Comparison of ENCODE assay signal across 8 cellular contexts in the genomic region with DNA sequence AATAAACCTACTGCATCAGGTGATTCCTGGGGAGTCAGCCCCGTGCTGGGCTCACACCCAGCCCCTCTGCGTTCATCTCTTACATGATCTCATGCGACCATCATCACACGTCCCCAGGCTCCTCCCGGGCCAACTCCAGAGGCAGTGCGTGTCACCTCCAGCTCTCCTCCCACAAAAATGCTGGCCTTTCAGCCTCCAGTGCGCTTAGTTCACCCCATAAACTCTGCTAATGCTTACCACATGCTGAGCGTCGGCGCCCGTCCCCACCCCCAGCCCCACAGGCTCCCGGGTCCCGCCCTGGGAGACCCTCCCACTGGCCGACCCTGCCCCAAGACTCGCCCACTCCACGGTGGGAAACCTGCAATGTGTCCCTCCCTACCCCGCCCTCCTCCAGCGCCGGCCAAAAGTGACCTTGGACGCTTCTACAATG. TPM values are rescaled to one million over a fixed set of nuclear protein-coding genes. Genes with fewer than 3 reads are reported as not detected.
DNase-seq lines count a peak whose midpoint lies in the region; ATAC-seq and TF ChIP-seq lines count a peak whose summit lies in the region.

No MANE protein-coding gene starts in this region.

- no peaks in the 10 kb centered on the region for H4K20me1 ChIP-seq in SK-N-SH (ENCODE audit: insufficient read depth)

- H3K9me3 ChIP-seq in SK-N-SH (no peaks in the 10 kb centered on the region), skeletal muscle tissue (ENCODE audit: control insufficient read depth in 3 of 3, low read length in 3 of 3) (no peaks in the 10 kb centered on the region), BE2C (no peaks in the 10 kb centered on the region)

- peak overlapping the region; percentile 95 for H3K4me2 ChIP-seq in SK-N-SH

- no peaks in the 10 kb centered on the region for H3K9me2 ChIP-seq in SK-N-SH

- peak overlapping the region; percentile 65; the same call in 1 of the 2 replicates for H2AFZ ChIP-seq in SK-N-SH (ENCODE audit: low read depth)

- H3K4me3 ChIP-seq in SK-N-SH (ENCODE audit: low read depth in 2 of 2, low read length in 1 of 2) (peak overlapping the region; percentile 62 to 63), skeletal muscle tissue (ENCODE audit: low read length in 3 of 3) (peak overlapping the region; percentile 56 to 60 (median 60)), BE2C (ENCODE audit: low read depth, low read length) (no peak overlapping the region)

- H3K27ac ChIP-seq in SK-N-SH (ENCODE audit: low read depth in 2 of 2, low read length in 1 of 2) = no peak overlapping the region
- H3K27ac ChIP-seq in skeletal muscle tissue (ENCODE audit: low read depth, low read length) = no peak overlapping the region

- POLR2A ChIA-PET in SK-N-SH (lab: Yijun Ruan, JAX) = interaction anchor here (0.6 to 1.9 kb wide), 2 partner anchors 56 to 371 kb away, joined by 3 to 4 read pairs; no protein-coding TSS in a partner anchor

- peaks cover 0 to 15% of the 10 kb centered on the region in 2 experiments; a peak in 2 of 4 replicates for H3K4me1 ChIP-seq in SK-N-SH (ENCODE audit: control insufficient read depth in 1 of 2, insufficient read depth in 2 of 2, low read depth in 1 of 2, low read length in 1 of 2)
- H3K4me1 ChIP-seq in skeletal muscle tissue (ENCODE audit: control insufficient read depth in 3 of 3, insufficient read depth in 3 of 3, low read length in 3 of 3) = peaks cover 3 to 13% (median 13%) of the 10 kb centered on the region in 3 donors
- no peaks in the 10 kb centered on the region for H3K4me1 ChIP-seq in BE2C

- H3K27me3 ChIP-seq in SK-N-SH (ENCODE audit: insufficient read depth) = peaks cover 12% of the 10 kb centered on the region; the same call in 1 of the 2 replicates
- peaks cover 11 to 15% (median 12%) of the 10 kb centered on the region in 3 donors for H3K27me3 ChIP-seq in skeletal muscle tissue (ENCODE audit: control insufficient read depth in 3 of 3, insufficient read depth in 3 of 3, low read length in 3 of 3)
- H3K27me3 ChIP-seq in BE2C = peaks cover 36% of the 10 kb centered on the region

- H3F3A ChIP-seq in SK-N-SH (replicated peaks; ENCODE audit: insufficient read depth) = no peaks in the 10 kb centered on the region

- no peak overlapping the region for H3K9ac ChIP-seq in SK-N-SH
- H3K9ac ChIP-seq in skeletal muscle tissue (ENCODE audit: low read depth in 1 of 3, low read length in 3 of 3) = peak overlapping the region in 1 of 3 donors; percentile 25

- H3K36me3 ChIP-seq in SK-N-SH (replicated peaks in 1 of 2; ENCODE audit: control insufficient read depth in 1 of 2, insufficient read depth in 2 of 2, low read length in 1 of 2) (no peaks in the 10 kb centered on the region), skeletal muscle tissue (ENCODE audit: control insufficient read depth in 3 of 3, insufficient read depth in 3 of 3, low read length in 3 of 3) (no peaks in the 10 kb centered on the region), BE2C (no peaks in the 10 kb centered on the region)

- TF ChIP-seq RAD21 in SK-N-SH (IDR thresholded peaks at IDR 0.05; ENCODE audit: low read length) = no peak

- peak; percentile 1 for ATAC-seq in left ventricle myocardium superior
- ATAC-seq in HG03039 (IDR thresholded peaks at IDR 0.05; ENCODE audit: unreplicated experiment) = no peak

- intact Hi-C loops in left ventricle myocardium superior (cut with micrococcal nuclease) = no loop called here

- TF ChIP-seq EP300 in SK-N-SH (IDR thresholded peaks at IDR 0.05; ENCODE audit: borderline replicate concordance in 1 of 2, low read depth in 1 of 2, low read length in 1 of 2) = no peak

- CTCF ChIA-PET in SK-N-SH (lab: Yijun Ruan, JAX) = interaction anchor here (0.5 to 4.6 kb wide), 46 partner anchors 8 to 1331 kb away, joined by 3 to 36 read pairs (median 5); no protein-coding TSS in a partner anchor

- H3K79me2 ChIP-seq in SK-N-SH (ENCODE audit: insufficient read depth) = no peaks in the 10 kb centered on the region

- TF ChIP-seq CTCF in SK-N-SH (IDR thresholded peaks at IDR 0.05) (no peak), BE2C (IDR thresholded peaks at IDR 0.05; ENCODE audit: low read depth, low read length) (no peak)

- peak; percentile 32 for DNase-seq in NCI-H1694 (lab: John Stamatoyannopoulos, UW)
- DNase-seq in NCI-H1694 treated with DMSO at 0.1 percent for 48 hours (lab: John Stamatoyannopoulos, UW) = no peak
- DNase-seq in SK-N-SH = peak; percentile 64
- DNase-seq in left ventricle myocardium superior = no peak
- no peak for DNase-seq in HPDE6-E6E7 (ENCODE audit: extremely low spot score)
- DNase-seq in BE2C = no peak

- WGBS in SK-N-SH (ENCODE audit: low lambda C conversion rate) = 4% methylated on average over 20 of the region's 20 CpGs

TF ChIP-seq in SK-N-SH, 30 proteins besides CTCF, POLR2A, EP300 and RAD21:
- TF ChIP-seq FOXJ3 (CRISPR knock-in tag; IDR thresholded peaks at IDR 0.05) (0 out of 2 replicates have a peak, but pooled peaks have one; percentile 26), FOXM1 (IDR thresholded peaks at IDR 0.05; ENCODE audit: low read depth) (no peak), RCOR1 (IDR thresholded peaks at IDR 0.05; ENCODE audit: low read length) (no peak), SMC3 (IDR thresholded peaks at IDR 0.05; ENCODE audit: low read depth, low read length) (0 out of 2 replicates have a peak, but pooled peaks have one; percentile 1), TCF12 (IDR thresholded peaks at IDR 0.05) (no peak), ELF1 (IDR thresholded peaks at IDR 0.05) (no peak), FOSL2 (IDR thresholded peaks at IDR 0.05; ENCODE audit: borderline replicate concordance, low read depth) (no peak)
- TF ChIP-seq, protein P1, sequence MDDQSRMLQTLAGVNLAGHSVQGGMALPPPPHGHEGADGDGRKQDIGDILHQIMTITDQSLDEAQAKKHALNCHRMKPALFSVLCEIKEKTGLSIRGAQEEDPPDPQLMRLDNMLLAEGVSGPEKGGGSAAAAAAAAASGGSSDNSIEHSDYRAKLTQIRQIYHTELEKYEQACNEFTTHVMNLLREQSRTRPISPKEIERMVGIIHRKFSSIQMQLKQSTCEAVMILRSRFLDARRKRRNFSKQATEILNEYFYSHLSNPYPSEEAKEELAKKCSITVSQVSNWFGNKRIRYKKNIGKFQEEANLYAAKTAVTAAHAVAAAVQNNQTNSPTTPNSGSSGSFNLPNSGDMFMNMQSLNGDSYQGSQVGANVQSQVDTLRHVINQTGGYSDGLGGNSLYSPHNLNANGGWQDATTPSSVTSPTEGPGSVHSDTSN (IDR thresholded peaks at IDR 0.05) = no peak
TF ChIP-seq in SK-N-SH: peak in this region for 2.

RNA-seq across cellular contexts. Expression of a gene that starts 0.8 kb away (rescaled TPM):
- 0.96 and 1.2 TPM in 2 replicates for polyA plus RNA-seq in SK-N-SH (2012; rRNA removed)
- 0.51 and 0.87 TPM in 2 replicates for polyA plus RNA-seq in SK-N-SH (2012; cell fraction: cytosol; rRNA removed)
- polyA plus RNA-seq in SK-N-SH (2012; cell fraction: nucleus; rRNA removed) = 4.8 and 5.5 TPM in 2 replicates
- 2.5 TPM for total RNA-seq in left ventricle myocardium superior
- total RNA-seq in skeletal muscle tissue = 3.7 TPM
- polyA plus RNA-seq in BE2C (2012; ENCODE audit: insufficient read depth, insufficient read length, low read depth) = 0.25 TPM

Comparison
In these comparisons a context has a peak if more than half of its experiments do, and no peak if none do; other contexts are left out.
1. DNase-seq: peak in NCI-H1694 (single experiment) and SK-N-SH (single experiment); none in NCI-H1694 treated with DMSO at 0.1 percent for 48 hours (single experiment), left ventricle myocardium superior (single experiment), HPDE6-E6E7 (single experiment) and BE2C (single experiment).